ENCODE assay signal across 11 cellular contexts in genomic region chr2:236179653-236180500, GRCh38. TPM values are rescaled to one million over a fixed set of nuclear protein-coding genes. Genes with fewer than 3 reads are reported as not detected.
DNase-seq lines count a peak whose midpoint lies in the region; ATAC-seq, FAIRE-seq and TF ChIP-seq lines count a peak whose summit lies in the region.
"Had no signal": no experiment of that assay in that cellular context is flagged by ENCODE, and none has a peak within 500 bp of the region (broad histone marks: within the 10 kb centered on the region; RNA-seq: fewer than 3 reads in every experiment).

No MANE protein-coding gene starts in this region.

- no peaks in the 10 kb centered on the region; the same call in 1 of the 2 replicates for H4K20me1 ChIP-seq in HCT116 (ENCODE audit: insufficient read depth)

- TF ChIP-seq EP300 in A549 (IDR thresholded peaks at IDR 0.05), result no peak

- H3K9ac ChIP-seq in HCT116 (ENCODE audit: low read length), result no peak overlapping the region
- no peak overlapping the region for H3K9ac ChIP-seq in colonic mucosa (ENCODE audit: low read depth in 2 of 2, low read length in 2 of 2)

- H3K27ac ChIP-seq in A549, result peak overlapping the region; percentile 82 to 86
- H3K27ac ChIP-seq in HCT116 (ENCODE audit: low read depth, low read length), result no peak overlapping the region
- no peak overlapping the region for H3K27ac ChIP-seq in colonic mucosa
- H3K27ac ChIP-seq: heart right ventricle had no signal

- no peaks in the 10 kb centered on the region for H3K27me3 ChIP-seq in HCT116 (ENCODE audit: insufficient read depth, low read length)
- H3K27me3 ChIP-seq in colonic mucosa, result peaks cover 48% of the 10 kb centered on the region

- TF ChIP-seq RAD21 in A549 (conservative IDR thresholded peaks at IDR 0.05 in 1 of 2, IDR thresholded peaks at IDR 0.05 in 1 of 2) (no peak), HCT116 (IDR thresholded peaks at IDR 0.05; ENCODE audit: low read depth) (no peak)

- TF ChIP-seq CTCF in A549 (IDR thresholded peaks at IDR 0.05) (no peak), HCT116 (IDR thresholded peaks at IDR 0.05 in 2 of 3, conservative IDR thresholded peaks at IDR 0.05 in 1 of 3; ENCODE audit: borderline replicate concordance in 1 of 3, insufficient read depth in 1 of 3, low read depth in 2 of 3, low read length in 2 of 3) (no peak), astrocyte of the spinal cord (IDR thresholded peaks at IDR 0.05; ENCODE audit: low read depth, low read length) (no peak), colonic mucosa (IDR thresholded peaks at IDR 0.05) (no peak)

- POLR2A ChIA-PET in A549 (lab: Yijun Ruan, JAX) (interaction anchor here (0.6 to 1.0 kb wide), 2 partner anchors 390 to 401 kb away, joined by 3 to 5 read pairs; partner anchors contain the start of gene ACKR3), HCT116 (lab: Charles Lee) (no interaction called here)

- no peaks in the 10 kb centered on the region for H3K9me2 ChIP-seq in HCT116 (ENCODE audit: insufficient read depth)

- BruUV-seq in HCT116 (replicated peaks; lab: Mats Ljungman, UMichigan), result no TSS peak

- TF ChIP-seq POLR2A in A549 (IDR thresholded peaks at IDR 0.05; ENCODE audit: low read length) (no peak), HCT116 (IDR thresholded peaks at IDR 0.05; ENCODE audit: borderline replicate concordance, extremely low read depth, insufficient read depth, insufficient read length) (no peak)

- no peaks in the 10 kb centered on the region for H3K9me3 ChIP-seq in A549
- no peaks in the 10 kb centered on the region; a peak in 1 of 4 replicates for H3K9me3 ChIP-seq in HCT116 (ENCODE audit: control insufficient read depth in 1 of 2, insufficient read depth in 1 of 2, low read depth in 1 of 2, low read length in 2 of 2)
- no peaks in the 10 kb centered on the region for H3K9me3 ChIP-seq in colonic mucosa

- CTCF ChIA-PET in A549 (lab: Yijun Ruan, JAX), result interaction anchor here (0.6 to 11.9 kb wide), 49 partner anchors 9 to 928 kb away, joined by 3 to 222 read pairs (median 4); partner anchors contain the start of genes COPS8 and GBX2
- CTCF ChIA-PET in HCT116 (lab: Charles Lee), result interaction anchor here (0.6 to 8.8 kb wide), 16 partner anchors 8 to 422 kb away, joined by 3 to 112 read pairs (median 4); partner anchors contain the start of gene GBX2

- H3K4me1 ChIP-seq in A549, result peaks cover 7% of the 10 kb centered on the region; the same call in 1 of the 3 replicates
- H3K4me1 ChIP-seq in HCT116 (ENCODE audit: control insufficient read depth in 1 of 2, insufficient read depth in 2 of 2, low read length in 2 of 2), result peaks cover 11 to 49% of the 10 kb centered on the region in 2 experiments
- peaks cover 3% of the 10 kb centered on the region for H3K4me1 ChIP-seq in colonic mucosa

- no peaks in the 10 kb centered on the region for H3K36me3 ChIP-seq in HCT116 (ENCODE audit: control insufficient read depth in 1 of 2, insufficient read depth in 2 of 2, low read length in 2 of 2)
- H3K36me3 ChIP-seq in colonic mucosa, result no peaks in the 10 kb centered on the region
- H3K36me3 ChIP-seq: heart right ventricle had no signal

- WGBS in A549 (ENCODE audit: missing lambda C conversion rate), result 8% methylated on average over 15 of the region's 39 CpGs

- H3K4me3 ChIP-seq in A549, result peak overlapping the region; percentile 70
- no peak overlapping the region for H3K4me3 ChIP-seq in HCT116 (replicated peaks in 1 of 2; ENCODE audit: low read depth in 1 of 2, low read length in 2 of 2)
- H3K4me3 ChIP-seq in astrocyte of the spinal cord (ENCODE audit: low read depth, low read length), result peak overlapping the region; percentile 12
- no peak overlapping the region for H3K4me3 ChIP-seq in colonic mucosa

- DNase-seq in A549 (ENCODE audit: low read depth in 1 of 2, low spot score in 1 of 2) (peak; percentile 23 to 36), HCT116 (ENCODE audit: low read depth, low spot score) (no peak), astrocyte of the spinal cord (ENCODE audit: low read depth, low spot score) (no peak), kidney glomerular epithelial cell (lab: John Stamatoyannopoulos, UW) (peak; percentile 66), colonic mucosa (no peak), DMS153 (lab: John Stamatoyannopoulos, UW) (no peak)
- DNase-seq: T-helper 17 cell had no signal

- in situ Hi-C loops in astrocyte of the spinal cord (cut with HindIII; ENCODE audit: low sequenced_read_pairs), result no loop called here

- intact Hi-C loops in HCT116 (cut with micrococcal nuclease), result loop anchor here (2.0 to 5.0 kb wide), 2 partner anchors 103 to 413 kb away; no protein-coding TSS in a partner anchor
- intact Hi-C loops in colonic mucosa (cut with DNase I), result loop anchor here (5.0 kb wide), 2 partner anchors 403 to 413 kb away; no protein-coding TSS in a partner anchor

- peaks cover 34% of the 10 kb centered on the region for H3K79me2 ChIP-seq in HCT116 (ENCODE audit: insufficient read depth, low read length)

- ATAC-seq in A549 (peak; percentile 8 to 17; a peak in 4 of 6 replicates), HCT116 (no peak), HG03159 (IDR thresholded peaks at IDR 0.05; ENCODE audit: unreplicated experiment) (no peak), GM18868 (IDR thresholded peaks at IDR 0.05; ENCODE audit: unreplicated experiment) (no peak)
- ATAC-seq: T-helper 17 cell had no signal

- no peak for FAIRE-seq in A549 (lab: Jason Lieb, UNC)

- no peak overlapping the region for H2AFZ ChIP-seq in HCT116 (ENCODE audit: low read depth, low read length, poor library complexity, severe bottlenecking)

- H3K4me2 ChIP-seq in A549, result peak overlapping the region; percentile 90
- H3K4me2 ChIP-seq in HCT116 (ENCODE audit: low read length), result peak overlapping the region; percentile 45

- RAD21 ChIA-PET in HCT116 (lab: Charles Lee; ENCODE audit: low non-redundant PET in 1 of 2, low total read pairs in 2 of 2, uncharacterized antibody in 2 of 2, unreplicated experiment in 2 of 2), result interaction anchor here in 1 of 2 experiments (1.0 to 1.5 kb wide), 2 partner anchors 376 to 400 kb away, joined by 4 to 5 read pairs; no protein-coding TSS in a partner anchor

TF ChIP-seq in A549, 52 proteins besides CTCF, POLR2A, EP300 and RAD21:
- TF ChIP-seq HDAC2 (IDR thresholded peaks at IDR 0.05), result 0 out of 2 replicates have a peak, but pooled peaks have one; percentile 14
- TF ChIP-seq GATA3 (IDR thresholded peaks at IDR 0.05; ENCODE audit: borderline replicate concordance), result no peak
TF ChIP-seq in A549: peak in this region for 1.

TF ChIP-seq in HCT116, 20 proteins besides CTCF, POLR2A, EP300 and RAD21 (continues in another document):
- TF ChIP-seq SRF (IDR thresholded peaks at IDR 0.05; ENCODE audit: low read depth) (no peak), EZH2 (IDR thresholded peaks at IDR 0.05) (no peak), ATF3 (IDR thresholded peaks at IDR 0.05) (no peak), YY1 (IDR thresholded peaks at IDR 0.05; ENCODE audit: extremely low read depth, insufficient replicate concordance, low read depth, low read length) (no peak), POLR2AphosphoS5 (IDR thresholded peaks at IDR 0.05; ENCODE audit: low read depth, low read length) (no peak), CBX3 (IDR thresholded peaks at IDR 0.05; ENCODE audit: low read depth) (no peak), JUND (IDR thresholded peaks at IDR 0.05) (no peak), CEBPB (IDR thresholded peaks at IDR 0.05; ENCODE audit: low read depth) (no peak), TCF7L2 (IDR thresholded peaks at IDR 0.05; ENCODE audit: borderline replicate concordance, extremely low read depth, insufficient read depth, insufficient read length) (no peak), FOSL1 (IDR thresholded peaks at IDR 0.05; ENCODE audit: low read depth) (no peak), SIN3A (IDR thresholded peaks at IDR 0.05; ENCODE audit: low read depth) (no peak), ZFX (IDR thresholded peaks at IDR 0.05) (no peak), EZH2phosphoT487 (IDR thresholded peaks at IDR 0.05; ENCODE audit: borderline replicate concordance) (no peak), ZNF274 (IDR thresholded peaks at IDR 0.05; ENCODE audit: low read depth, low read length) (no peak), ZBTB33 (IDR thresholded peaks at IDR 0.05; ENCODE audit: extremely low read depth, insufficient replicate concordance, low read length) (no peak)

RNA-seq across cellular contexts. Expression of gene GBX2, which starts 11.7 kb away (rescaled TPM):
- polyA plus RNA-seq in A549 (2011; rRNA removed) (0.85 and 1.2 TPM in 2 replicates), A549 (2017; fragmentation: RNase III; extraction: RNeasy Plus Mini Kit Qiagen cat#74134 plus additional on column Dnase treatment) (1.7 to 1.9 TPM (median 1.7 TPM) in 3 replicates)
- 2.8 and 3.4 TPM in 2 replicates for polyA plus RNA-seq in A549 (2012; cell fraction: cytosol; rRNA removed)
- 1.9 and 2.3 TPM in 2 replicates for polyA plus RNA-seq in A549 (2012; cell fraction: nucleus; rRNA removed)
- 0.45 and 0.92 TPM in 2 replicates for polyA minus RNA-seq in A549 (2011; rRNA and poly(A)+ RNA removed)
- total RNA-seq in HCT116 (2021; ENCODE audit: unreplicated experiment) (5.9 TPM), colonic mucosa (not detected)
- polyA plus RNA-seq in HCT116 (2012), result 1.4 and 2.1 TPM in 2 replicates
- total RNA-seq: subcutaneous adipose tissue, T-helper 17 cell had no signal

Comparison
In these comparisons a context has a peak if more than half of its experiments do, and no peak if none do; other contexts are left out.
1. ATAC-seq: peak in A549 (2 of 2); none in HCT116 (single experiment), HG03159 (single experiment) and GM18868 (single experiment).
2. DNase-seq: peak in A549 (2 of 2) and kidney glomerular epithelial cell (single experiment); none in HCT116 (single experiment), astrocyte of the spinal cord (single experiment), colonic mucosa (single experiment) and DMS153 (single experiment).
3. H3K27ac ChIP-seq: peak in A549 (2 of 2); none in HCT116 (single experiment) and colonic mucosa (single experiment).
4. H3K4me3 ChIP-seq: peak in A549 (single experiment) and astrocyte of the spinal cord (single experiment); none in HCT116 (0 of 2) and colonic mucosa (single experiment).